ENCODE assay signal across 22 cellular contexts in genomic region chr2:80589070-80589469, GRCh38.
"Had no signal": no experiment of that assay in that cellular context is flagged by ENCODE, and none has a peak within 500 bp of the region (broad histone marks: within the 10 kb centered on the region; RNA-seq: fewer than 3 reads in every experiment).

No MANE protein-coding gene starts in this region.

- ATAC-seq: effector memory CD8-positive, alpha-beta T cell; heart right ventricle; left lung; mucosa of descending colon; natural killer cell treated with Interleukin-12 subunit alpha and Interleukin-12 subunit beta and Interleukin-15 and Interleukin-18, amount 100 ng/mL, for 72 hours; right cardiac atrium; stimulated activated effector memory CD8-positive, alpha-beta T cell treated with anti-CD3 and anti-CD28 coated beads, Interleukin-12 subunit alpha, Interleukin-12 subunit beta, amount 100 ng/mL, for 72 hours had no signal

- DNase-seq: dermis blood vessel endothelial cell; effector memory CD8-positive, alpha-beta T cell; erythroblast; esophagus squamous epithelium; foreskin melanocyte; heart right ventricle; immature natural killer cell; left lung; mucosa of descending colon; naive B cell; sigmoid colon; stimulated activated CD4-positive, alpha-beta T cell treated with anti-CD3 and anti-CD28 coated beads, Interleukin-2, amount 100 ng/mL, for 24 hours; stimulated activated CD4-positive, alpha-beta T cell treated with anti-CD3 and anti-CD28 coated beads, Interleukin-4, amount 100 ng/mL, for 24 hours; stimulated activated naive CD4-positive, alpha-beta T cell treated with Interleukin-2 at 50 U/mL for 16 hours; stomach; testis; tibial artery had no signal

- FAIRE-seq: endometrium, keratinocyte had no signal
